ENCODE assay signal across 24 cellular contexts in the genomic region with DNA sequence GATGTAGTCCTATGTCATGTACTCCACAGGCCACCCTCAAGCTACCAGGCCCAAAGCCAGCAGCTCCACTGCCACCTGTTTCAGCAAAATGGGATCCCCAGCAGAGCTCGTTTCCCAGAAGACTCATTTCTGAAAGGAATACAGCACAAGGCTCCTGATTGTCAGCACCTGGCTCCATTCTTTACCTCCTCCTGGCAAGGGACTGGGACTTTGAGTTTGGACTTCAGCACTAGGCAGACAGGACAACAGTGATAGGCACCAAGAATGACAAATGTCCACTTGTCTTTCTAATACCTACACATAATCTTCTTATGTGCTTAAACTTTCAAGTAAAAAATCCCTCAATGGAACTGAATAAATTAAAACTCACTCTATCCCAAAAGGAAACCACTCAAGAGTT.
A peak's percentile ranks its signal among the peaks of the same experiment; 100 is the strongest.
DNase-seq lines count a peak whose midpoint lies in the region; ATAC-seq and TF ChIP-seq lines count a peak whose summit lies in the region.
"Had no signal": no experiment of that assay in that cellular context is flagged by ENCODE, and none has a peak within 500 bp of the region (broad histone marks: within the 10 kb centered on the region; RNA-seq: fewer than 3 reads in every experiment).

No MANE protein-coding gene starts in this region.

- H3K27me3 ChIP-seq in GM23338 (ENCODE audit: insufficient read depth) (no peaks in the 10 kb centered on the region), WERI-Rb-1 (ENCODE audit: insufficient read depth, low read depth, severe bottlenecking) (no peaks in the 10 kb centered on the region), transverse colon (no peaks in the 10 kb centered on the region)
- H3K27me3 ChIP-seq: BLaER1 had no signal

- H3K4me3 ChIP-seq in GM23338 (no peak overlapping the region), WERI-Rb-1 (ENCODE audit: low read depth, low read length) (no peak overlapping the region), transverse colon (no peak overlapping the region)
- H3K4me3 ChIP-seq: BLaER1, GM12878, SJSA1 had no signal

- TF ChIP-seq POLR2A in transverse colon (IDR thresholded peaks at IDR 0.05), result no peak

- H3K27ac Mint-ChIP-seq in GM23338, result no peak overlapping the region
- no peak overlapping the region for H3K27ac Mint-ChIP-seq in activated CD4-positive, alpha-beta T cell treated with anti-CD3 and anti-CD28 coated beads, Interleukin-2, amount 10 ng/mL, durations not matched to agents 24 days and 14 days
- H3K27ac Mint-ChIP-seq: CD4-positive, CD25-positive, alpha-beta regulatory T cell had no signal

- peaks cover 8% of the 10 kb centered on the region for H3K4me1 Mint-ChIP-seq in GM23338
- H3K4me1 Mint-ChIP-seq in activated CD4-positive, alpha-beta T cell treated with anti-CD3 and anti-CD28 coated beads, Interleukin-2, amount 10 ng/mL, durations not matched to agents 24 days and 14 days, result no peaks in the 10 kb centered on the region
- H3K4me1 Mint-ChIP-seq: CD4-positive, CD25-positive, alpha-beta regulatory T cell had no signal

- H3K36me3 Mint-ChIP-seq in GM23338 (ENCODE audit: low read depth), result peaks cover 5% of the 10 kb centered on the region
- no peaks in the 10 kb centered on the region for H3K36me3 Mint-ChIP-seq in activated CD4-positive, alpha-beta T cell treated with anti-CD3 and anti-CD28 coated beads, Interleukin-2, amount 10 ng/mL, durations not matched to agents 24 days and 14 days (ENCODE audit: low read depth)
- H3K36me3 Mint-ChIP-seq: CD4-positive, CD25-positive, alpha-beta regulatory T cell had no signal

- H3K9me2 ChIP-seq in GM23338 (ENCODE audit: insufficient read depth), result no peaks in the 10 kb centered on the region

- H3F3A ChIP-seq in GM23338 (replicated peaks; ENCODE audit: low read depth), result no peaks in the 10 kb centered on the region

- no peak overlapping the region for H3K4me3 Mint-ChIP-seq in GM23338
- no peak overlapping the region for H3K4me3 Mint-ChIP-seq in activated CD4-positive, alpha-beta T cell treated with anti-CD3 and anti-CD28 coated beads, Interleukin-2, amount 10 ng/mL, durations not matched to agents 24 days and 14 days
- H3K4me3 Mint-ChIP-seq: CD4-positive, CD25-positive, alpha-beta regulatory T cell had no signal

- ATAC-seq in GM23338, result no peak
- ATAC-seq: GM12878 had no signal

- H3K27me3 Mint-ChIP-seq in GM23338 (ENCODE audit: insufficient read depth, low read depth, poor library complexity), result peaks cover 4% of the 10 kb centered on the region
- no peaks in the 10 kb centered on the region for H3K27me3 Mint-ChIP-seq in activated CD4-positive, alpha-beta T cell treated with anti-CD3 and anti-CD28 coated beads, Interleukin-2, amount 10 ng/mL, durations not matched to agents 24 days and 14 days
- H3K27me3 Mint-ChIP-seq: CD4-positive, CD25-positive, alpha-beta regulatory T cell had no signal

- H3K36me3 ChIP-seq in GM23338 (ENCODE audit: insufficient read depth) (peaks cover 7% of the 10 kb centered on the region; the same call in 1 of the 2 replicates), WERI-Rb-1 (no peaks in the 10 kb centered on the region), transverse colon (no peaks in the 10 kb centered on the region)
- H3K36me3 ChIP-seq: BLaER1, SJSA1 had no signal

- intact Hi-C loops in transverse colon (cut with DNase I; ENCODE audit: low total_unique reads), result no loop called here
- intact Hi-C loops in activated CD4-positive, alpha-beta T cell treated with anti-CD3 and anti-CD28 coated beads, Interleukin-2, amount 10 ng/mL, durations not matched to agents 24 days and 14 days (cut with micrococcal nuclease), result no loop called here

- H3K4me1 ChIP-seq in GM23338 (ENCODE audit: insufficient read depth) (peaks cover 3% of the 10 kb centered on the region; the same call in 1 of the 2 replicates), transverse colon (peaks cover 12 to 29% (median 18%) of the 10 kb centered on the region in 4 donors)
- H3K4me1 ChIP-seq: BLaER1, SJSA1 had no signal

- 45% methylated on average over 1 of the region's 1 CpG; no CpG with 5 or more reads in 1 of the 2 donors for WGBS in transverse colon (ENCODE audit: low coverage in 1 of 2), 2 donors

- H2AFZ ChIP-seq in GM23338, result peak overlapping the region; percentile 34; the same call in 1 of the 2 replicates

- in situ Hi-C loops in transverse colon (cut with MboI; ENCODE audit: low pct_ligation_motif_present in 1 of 4, low pct_unique_long_range_greater_than_20kb in 1 of 4, low sequenced_read_pairs in 3 of 4), result no loop called here

- no peaks in the 10 kb centered on the region for H4K20me1 ChIP-seq in GM23338 (replicated peaks; ENCODE audit: insufficient read depth)
- H4K20me1 ChIP-seq: BLaER1 had no signal

- no peaks in the 10 kb centered on the region for H3K79me2 ChIP-seq in GM23338 (replicated peaks; ENCODE audit: insufficient read depth)

- TF ChIP-seq CTCF in GM23338 (conservative IDR thresholded peaks at IDR 0.05; ENCODE audit: low read depth in 2 of 2), result no peak
- TF ChIP-seq CTCF in WERI-Rb-1 (IDR thresholded peaks at IDR 0.05; ENCODE audit: low read depth, low read length), result no peak
- TF ChIP-seq CTCF in transverse colon (IDR thresholded peaks at IDR 0.05), result no peak

- H3K9me3 Mint-ChIP-seq in GM23338, result peaks cover 24% of the 10 kb centered on the region
- no peaks in the 10 kb centered on the region for H3K9me3 Mint-ChIP-seq in activated CD4-positive, alpha-beta T cell treated with anti-CD3 and anti-CD28 coated beads, Interleukin-2, amount 10 ng/mL, durations not matched to agents 24 days and 14 days

- H3K9me3 ChIP-seq in WERI-Rb-1 (ENCODE audit: severe bottlenecking) (no peaks in the 10 kb centered on the region), transverse colon (no peaks in the 10 kb centered on the region)
- H3K9me3 ChIP-seq: SJSA1 had no signal

- no peak overlapping the region for H3K4me2 ChIP-seq in GM23338
- H3K4me2 ChIP-seq: BLaER1 had no signal

- TF ChIP-seq EP300 in transverse colon (IDR thresholded peaks at IDR 0.05; ENCODE audit: low read depth), result no peak

- no peak for DNase-seq in GM23338 (ENCODE audit: low spot score)
- DNase-seq in WERI-Rb-1, result peak; percentile 51
- peak; percentile 36 for DNase-seq in mucosa of gallbladder (ENCODE audit: low spot score)
- DNase-seq in transverse colon, result peak; percentile 14
- no peak for DNase-seq in LoVo (ENCODE audit: low spot score)
- DNase-seq in ureter (ENCODE audit: low spot score), result no peak
- DNase-seq in activated CD4-positive, alpha-beta T cell treated with anti-CD3 and anti-CD28 coated beads, Interleukin-2, amount 10 ng/mL, durations not matched to agents 24 days and 14 days, result no peak
- DNase-seq: CD4-positive, CD25-positive, alpha-beta regulatory T cell; GDM1; HCEC 1CT; IMR-90; KG1; MM.1S; NCI-H1694 treated with DMSO at 0.1 percent for 48 hours; NCI-H2081; NCI-H2171 treated with DMSO at 0.1 percent for 48 hours; NCI-H345; NCI-H510A treated with DMSO at 0.1 percent for 48 hours; NCI-H774; Right ventricle myocardium superior; RPMI8226 had no signal

- H3K27ac ChIP-seq in GM23338 (ENCODE audit: low read depth) (no peak overlapping the region), WERI-Rb-1 (no peak overlapping the region), transverse colon (peak overlapping the region; percentile 65 to 72 (median 72))
- H3K27ac ChIP-seq: BLaER1, SJSA1 had no signal

TF ChIP-seq in GM23338, 12 proteins besides CTCF, POLR2A, EP300 and RAD21 (continues in another document):
- TF ChIP-seq ZNF114 (CRISPR knock-in tag; IDR thresholded peaks at IDR 0.05) (no peak), EZH2phosphoT487 (IDR thresholded peaks at IDR 0.05; ENCODE audit: unreplicated experiment) (no peak), NANOG (IDR thresholded peaks at IDR 0.05; ENCODE audit: borderline replicate concordance) (no peak)
- TF ChIP-seq, protein P1, sequence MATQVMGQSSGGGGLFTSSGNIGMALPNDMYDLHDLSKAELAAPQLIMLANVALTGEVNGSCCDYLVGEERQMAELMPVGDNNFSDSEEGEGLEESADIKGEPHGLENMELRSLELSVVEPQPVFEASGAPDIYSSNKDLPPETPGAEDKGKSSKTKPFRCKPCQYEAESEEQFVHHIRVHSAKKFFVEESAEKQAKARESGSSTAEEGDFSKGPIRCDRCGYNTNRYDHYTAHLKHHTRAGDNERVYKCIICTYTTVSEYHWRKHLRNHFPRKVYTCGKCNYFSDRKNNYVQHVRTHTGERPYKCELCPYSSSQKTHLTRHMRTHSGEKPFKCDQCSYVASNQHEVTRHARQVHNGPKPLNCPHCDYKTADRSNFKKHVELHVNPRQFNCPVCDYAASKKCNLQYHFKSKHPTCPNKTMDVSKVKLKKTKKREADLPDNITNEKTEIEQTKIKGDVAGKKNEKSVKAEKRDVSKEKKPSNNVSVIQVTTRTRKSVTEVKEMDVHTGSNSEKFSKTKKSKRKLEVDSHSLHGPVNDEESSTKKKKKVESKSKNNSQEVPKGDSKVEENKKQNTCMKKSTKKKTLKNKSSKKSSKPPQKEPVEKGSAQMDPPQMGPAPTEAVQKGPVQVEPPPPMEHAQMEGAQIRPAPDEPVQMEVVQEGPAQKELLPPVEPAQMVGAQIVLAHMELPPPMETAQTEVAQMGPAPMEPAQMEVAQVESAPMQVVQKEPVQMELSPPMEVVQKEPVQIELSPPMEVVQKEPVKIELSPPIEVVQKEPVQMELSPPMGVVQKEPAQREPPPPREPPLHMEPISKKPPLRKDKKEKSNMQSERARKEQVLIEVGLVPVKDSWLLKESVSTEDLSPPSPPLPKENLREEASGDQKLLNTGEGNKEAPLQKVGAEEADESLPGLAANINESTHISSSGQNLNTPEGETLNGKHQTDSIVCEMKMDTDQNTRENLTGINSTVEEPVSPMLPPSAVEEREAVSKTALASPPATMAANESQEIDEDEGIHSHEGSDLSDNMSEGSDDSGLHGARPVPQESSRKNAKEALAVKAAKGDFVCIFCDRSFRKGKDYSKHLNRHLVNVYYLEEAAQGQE (IDR thresholded peaks at IDR 0.05; ENCODE audit: unreplicated experiment), result no peak

Comparison
In these comparisons a context has a peak if more than half of its experiments do, and no peak if none do; other contexts are left out.
1. DNase-seq: peak in WERI-Rb-1 (single experiment), mucosa of gallbladder (single experiment) and transverse colon (single experiment); none in GM23338 (single experiment), LoVo (single experiment), ureter (single experiment) and activated CD4-positive, alpha-beta T cell treated with anti-CD3 and anti-CD28 coated beads, Interleukin-2, amount 10 ng/mL, durations not matched to agents 24 days and 14 days (single experiment).
2. H3K27ac ChIP-seq: peak in transverse colon (4 of 4); none in GM23338 (single experiment) and WERI-Rb-1 (single experiment).